In the genomic region with DNA sequence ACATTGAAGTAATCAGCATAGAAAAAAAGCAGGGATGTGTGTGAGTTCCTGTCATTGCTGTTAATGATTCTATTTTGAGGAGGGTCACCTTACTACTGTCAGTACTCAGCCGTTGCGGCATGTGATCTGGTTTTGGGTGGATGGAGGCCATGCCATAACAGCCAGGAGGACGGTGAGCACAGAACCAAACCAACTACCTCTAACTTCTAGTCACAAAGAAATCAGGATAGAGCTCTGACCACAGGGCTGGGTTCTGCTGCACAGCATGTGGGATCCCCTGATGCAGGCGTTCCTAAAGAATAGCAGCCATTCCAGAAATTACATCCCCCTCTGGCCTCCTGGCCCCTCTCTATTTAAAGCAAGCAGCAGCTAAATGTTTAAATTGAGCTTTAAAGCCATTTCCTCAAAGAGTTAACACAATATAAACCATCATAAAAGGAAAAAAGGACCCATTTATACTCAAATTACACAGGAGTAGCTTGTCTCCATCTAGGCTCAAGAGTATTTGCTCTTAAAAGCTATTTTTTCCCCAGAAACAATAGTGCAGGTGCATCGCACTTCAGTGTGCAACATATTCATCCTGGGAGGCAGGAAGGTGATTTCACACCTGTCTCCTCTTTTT, we compare ENCODE assay signal across 17 cellular contexts.
DNase-seq lines count a peak whose midpoint lies in the region; ATAC-seq and TF ChIP-seq lines count a peak whose summit lies in the region.
"Had no signal": no experiment of that assay in that cellular context is flagged by ENCODE, and none has a peak within 500 bp of the region (broad histone marks: within the 10 kb centered on the region; RNA-seq: fewer than 3 reads in every experiment).

No MANE protein-coding gene starts in this region.

- no peak for ATAC-seq in GM18909 (IDR thresholded peaks at IDR 0.05; ENCODE audit: poor library complexity, unreplicated experiment)
- ATAC-seq in HG03432 (IDR thresholded peaks at IDR 0.05; ENCODE audit: unreplicated experiment), result no peak
- ATAC-seq: activated CD8-positive, alpha-beta T cell treated with anti-CD3 and anti-CD28 coated beads for 36 hours; activated T-helper 17 cell treated with anti-CD3 and anti-CD28 coated beads, Interleukin-2, amount 50 U/mL, for 72 hours; foreskin keratinocyte had no signal

- peak overlapping the region; percentile 58 for H3K4me2 ChIP-seq in DOHH2 (ENCODE audit: low read length)

- H3K4me1 ChIP-seq in DOHH2 (ENCODE audit: control insufficient read depth, low read length) (peaks cover 35% of the 10 kb centered on the region), HUES64 (ENCODE audit: insufficient read depth, low read length) (peaks cover 46% of the 10 kb centered on the region)
- H3K4me1 ChIP-seq: HAP-1 had no signal

- H3K27me3 ChIP-seq in DOHH2 (ENCODE audit: control insufficient read depth, low read length) (no peaks in the 10 kb centered on the region), HUES64 (ENCODE audit: insufficient read depth, low read length) (no peaks in the 10 kb centered on the region)
- H3K27me3 ChIP-seq: foreskin keratinocyte, neutrophil had no signal

- no peaks in the 10 kb centered on the region for H4K20me1 ChIP-seq in DOHH2 (ENCODE audit: control insufficient read depth, insufficient read depth, low read depth, low read length)

- peaks cover 7% of the 10 kb centered on the region for H3K4me1 Mint-ChIP-seq in activated T-cell treated with anti-CD3 and anti-CD28 coated beads, Interleukin-2, amount 50 U/mL, for 24 hours (ENCODE audit: low read depth)
- H3K4me1 Mint-ChIP-seq: activated T-helper 17 cell treated with anti-CD3 and anti-CD28 coated beads, Interleukin-2, amount 50 U/mL, for 72 hours had no signal

- WGBS in HUES64, result 36% methylated on average over 5 of the region's 5 CpGs

- H3K36me3 ChIP-seq in DOHH2 (ENCODE audit: control insufficient read depth, low read length) (no peaks in the 10 kb centered on the region; the same call in 1 of the 2 replicates), HUES64 (ENCODE audit: insufficient read depth, low read length) (no peaks in the 10 kb centered on the region)
- H3K36me3 ChIP-seq: HAP-1, neutrophil had no signal

- no peak overlapping the region for H3K27ac Mint-ChIP-seq in activated T-cell treated with anti-CD3 and anti-CD28 coated beads, Interleukin-2, amount 50 U/mL, for 24 hours
- H3K27ac Mint-ChIP-seq: activated CD8-positive, alpha-beta T cell treated with anti-CD3 and anti-CD28 coated beads for 36 hours; activated T-helper 17 cell treated with anti-CD3 and anti-CD28 coated beads, Interleukin-2, amount 50 U/mL, for 72 hours; type B pancreatic cell had no signal

- H3K9me3 ChIP-seq in DOHH2 (ENCODE audit: control insufficient read depth, insufficient read depth, low read length) (peaks cover 5% of the 10 kb centered on the region; the same call in 1 of the 2 replicates), HUES64 (ENCODE audit: insufficient read depth, low read depth, low read length) (no peaks in the 10 kb centered on the region)
- H3K9me3 ChIP-seq: HAP-1, neutrophil had no signal

- no peaks in the 10 kb centered on the region for H3K9me2 ChIP-seq in DOHH2 (replicated peaks; ENCODE audit: control insufficient read depth, low read length)

- peak overlapping the region; percentile 16; the same call in 1 of the 2 replicates for H3K9ac ChIP-seq in HUES64 (ENCODE audit: low read depth, low read length)

- peaks cover 8% of the 10 kb centered on the region; the same call in 1 of the 2 replicates for H3F3A ChIP-seq in DOHH2 (ENCODE audit: control insufficient read depth, insufficient read depth)

- H3K4me3 ChIP-seq in DOHH2 (ENCODE audit: low read length) (peak overlapping the region; percentile 38), HUES64 (ENCODE audit: low read length) (no peak overlapping the region)
- H3K4me3 ChIP-seq: HAP-1, SK-N-MC had no signal

- H3K4me3 Mint-ChIP-seq in activated T-cell treated with anti-CD3 and anti-CD28 coated beads, Interleukin-2, amount 50 U/mL, for 24 hours, result no peak overlapping the region
- H3K4me3 Mint-ChIP-seq: activated CD8-positive, alpha-beta T cell treated with anti-CD3 and anti-CD28 coated beads for 36 hours; activated T-helper 17 cell treated with anti-CD3 and anti-CD28 coated beads, Interleukin-2, amount 50 U/mL, for 72 hours; type B pancreatic cell had no signal

- no peaks in the 10 kb centered on the region for H3K9me3 Mint-ChIP-seq in activated T-cell treated with anti-CD3 and anti-CD28 coated beads, Interleukin-2, amount 50 U/mL, for 24 hours
- H3K9me3 Mint-ChIP-seq: activated CD8-positive, alpha-beta T cell treated with anti-CD3 and anti-CD28 coated beads for 36 hours; activated T-helper 17 cell treated with anti-CD3 and anti-CD28 coated beads, Interleukin-2, amount 50 U/mL, for 72 hours; type B pancreatic cell had no signal

- no peaks in the 10 kb centered on the region for H3K79me2 ChIP-seq in DOHH2 (ENCODE audit: control insufficient read depth, low read length)

- H3K27me3 Mint-ChIP-seq in activated T-cell treated with anti-CD3 and anti-CD28 coated beads, Interleukin-2, amount 50 U/mL, for 24 hours, result no peaks in the 10 kb centered on the region
- H3K27me3 Mint-ChIP-seq: activated CD8-positive, alpha-beta T cell treated with anti-CD3 and anti-CD28 coated beads for 36 hours; activated T-helper 17 cell treated with anti-CD3 and anti-CD28 coated beads, Interleukin-2, amount 50 U/mL, for 72 hours; type B pancreatic cell had no signal

- DNase-seq in NCI-H526 (lab: John Stamatoyannopoulos, UW) (peak; percentile 65 to 75), iPS DF 4.7 (ENCODE audit: extremely low read depth, low spot score) (peak; percentile 74), SKM-1 treated with dmso at 0.1 percent for 144 hours (lab: John Stamatoyannopoulos, UW; ENCODE audit: unreplicated experiment) (no peak)
- DNase-seq in activated T-cell treated with anti-CD3 and anti-CD28 coated beads, Interleukin-2, amount 50 U/mL, for 24 hours, result no peak
- DNase-seq: activated CD8-positive, alpha-beta T cell treated with anti-CD3 and anti-CD28 coated beads for 36 hours; cerebellar nuclear complex; islet precursor cell had no signal

- no peak for TF ChIP-seq CTCF in DOHH2 (IDR thresholded peaks at IDR 0.05; ENCODE audit: low read depth, low read length, poor library complexity, severe bottlenecking)

- no peaks in the 10 kb centered on the region for H3K36me3 Mint-ChIP-seq in activated T-cell treated with anti-CD3 and anti-CD28 coated beads, Interleukin-2, amount 50 U/mL, for 24 hours (ENCODE audit: low read depth)
- H3K36me3 Mint-ChIP-seq: type B pancreatic cell had no signal

- peak overlapping the region; percentile 74 for H3K27ac ChIP-seq in DOHH2 (ENCODE audit: low read depth, low read length)
- H3K27ac ChIP-seq in HUES64 (ENCODE audit: low read depth, low read length), result peak overlapping the region; percentile 67; the same call in 1 of the 2 replicates
- H3K27ac ChIP-seq: foreskin keratinocyte, neutrophil, SK-N-MC had no signal

Comparison
In these comparisons a context has a peak if more than half of its experiments do, and no peak if none do; other contexts are left out.
1. DNase-seq: peak in NCI-H526 (2 of 2) and iPS DF 4.7 (single experiment); none in activated T-cell treated with anti-CD3 and anti-CD28 coated beads, Interleukin-2, amount 50 U/mL, for 24 hours (single experiment) and SKM-1 treated with dmso at 0.1 percent for 144 hours (single experiment).